In the genomic region with DNA sequence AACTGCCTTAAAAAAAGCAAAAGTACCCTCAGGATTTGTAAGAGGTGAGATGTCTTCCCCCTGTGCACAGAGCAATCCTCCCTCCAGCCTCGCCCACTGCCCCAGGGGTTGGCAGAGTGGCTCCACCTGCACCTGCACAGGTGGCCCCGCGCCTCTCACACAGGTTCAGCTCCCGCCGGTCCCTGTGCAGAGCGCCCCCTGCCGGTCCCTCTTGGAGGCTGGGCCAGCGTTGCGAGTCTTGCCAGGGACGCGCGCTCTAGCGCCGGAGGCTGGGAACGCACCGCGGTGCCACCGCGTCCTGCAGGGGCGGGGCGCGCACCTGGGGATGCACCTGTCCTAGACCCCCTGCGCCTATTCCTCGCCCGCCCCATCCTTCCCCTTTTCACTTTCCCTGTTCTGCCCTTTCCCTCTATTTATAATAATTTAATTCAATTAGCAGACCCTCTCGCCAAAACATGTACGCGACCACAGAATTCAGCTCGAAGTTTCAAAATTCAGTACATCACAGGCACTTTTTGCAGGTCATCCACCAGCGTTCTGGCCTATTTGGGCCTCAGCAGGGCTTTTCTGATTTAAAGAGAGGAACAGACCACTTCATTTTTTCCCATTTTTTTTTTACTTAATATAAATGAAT, we compare ENCODE assay signal across 8 cellular contexts.
DNase-seq lines count a peak whose midpoint lies in the region; ATAC-seq and TF ChIP-seq lines count a peak whose summit lies in the region.

No MANE protein-coding gene starts in this region.

- no peaks in the 10 kb centered on the region for H3K36me3 Mint-ChIP-seq in type B pancreatic cell

- TF ChIP-seq CTCF in type B pancreatic cell (conservative IDR thresholded peaks at IDR 0.05): peak; percentile 86

- DNase-seq in NCI-H1694 (lab: John Stamatoyannopoulos, UW) (peak; percentile 8), NCI-H1694 treated with DMSO at 0.1 percent for 48 hours (lab: John Stamatoyannopoulos, UW) (no peak), NCI-H510A treated with DMSO at 0.1 percent for 48 hours (lab: John Stamatoyannopoulos, UW) (peak; percentile 67), iPS DF 4.7 (ENCODE audit: extremely low read depth, low spot score) (peak; percentile 58), type B pancreatic cell (ENCODE audit: extremely low spot score, unreplicated experiment) (peak; percentile 80), NOMO-1 treated with dmso at 0.1 percent for 144 hours (lab: John Stamatoyannopoulos, UW; ENCODE audit: unreplicated experiment) (no peak), SW 1271 (lab: John Stamatoyannopoulos, UW) (no peak)

- H3K4me1 Mint-ChIP-seq in type B pancreatic cell (ENCODE audit: unreplicated experiment): peaks cover 19% of the 10 kb centered on the region

- no peak overlapping the region for H3K27ac Mint-ChIP-seq in type B pancreatic cell

- ATAC-seq in GM21723 (IDR thresholded peaks at IDR 0.05; ENCODE audit: unreplicated experiment): peak; percentile 74

- no peak overlapping the region for H3K4me3 Mint-ChIP-seq in type B pancreatic cell

- H3K27me3 Mint-ChIP-seq in type B pancreatic cell: peaks cover 47% of the 10 kb centered on the region

- H3K9me3 Mint-ChIP-seq in type B pancreatic cell: no peaks in the 10 kb centered on the region

Comparison
In these comparisons a context has a peak if more than half of its experiments do, and no peak if none do; other contexts are left out.
1. DNase-seq: peak in NCI-H1694 (single experiment), NCI-H510A treated with DMSO at 0.1 percent for 48 hours (single experiment), iPS DF 4.7 (single experiment) and type B pancreatic cell (single experiment); none in NCI-H1694 treated with DMSO at 0.1 percent for 48 hours (single experiment), NOMO-1 treated with dmso at 0.1 percent for 144 hours (single experiment) and SW 1271 (0 of 2).